In genomic region chr18:79664525-79665125, GRCh38 we compare ENCODE assay signal across 20 cellular contexts. TPM values are rescaled to one million over a fixed set of nuclear protein-coding genes. Genes with fewer than 3 reads are reported as not detected.
DNase-seq lines count a peak whose midpoint lies in the region; TF ChIP-seq lines count a peak whose summit lies in the region.
"Had no signal": no experiment of that assay in that cellular context is flagged by ENCODE, and none has a peak within 500 bp of the region (broad histone marks: within the 10 kb centered on the region; RNA-seq: fewer than 3 reads in every experiment).

No MANE protein-coding gene starts in this region.

- no peaks in the 10 kb centered on the region for H3K79me2 ChIP-seq in neural progenitor cell (ENCODE audit: low read depth)

- H3K4me3 ChIP-seq in MG63 (no peak overlapping the region), choroid plexus epithelial cell (ENCODE audit: low read depth, low read length) (no peak overlapping the region), neural progenitor cell (no peak overlapping the region), endodermal cell (ENCODE audit: low read length) (no peak overlapping the region)
- H3K4me3 ChIP-seq: BLaER1 treated with 17β-estradiol and CSF1 and Interleukin-3, amounts not matched to agents 10 nM and 100 nM; vagina had no signal

- peaks cover 12% of the 10 kb centered on the region for H3F3A ChIP-seq in neural progenitor cell (ENCODE audit: low read depth)

- H3K27me3 Mint-ChIP-seq in neural progenitor cell (ENCODE audit: insufficient read depth, low read depth) (no peaks in the 10 kb centered on the region), endodermal cell (ENCODE audit: insufficient read depth) (peaks cover 1% of the 10 kb centered on the region)

- 88 to 92% methylated on average over 3 of the region's 3 CpGs for WGBS in endodermal cell (ENCODE audit: insufficient coverage in 1 of 2, insufficient read length in 1 of 2), 2 experiments

- no peaks in the 10 kb centered on the region for H4K20me1 ChIP-seq in neural progenitor cell (ENCODE audit: low read depth)
- H4K20me1 ChIP-seq: BLaER1 treated with 17β-estradiol and CSF1 and Interleukin-3, amounts not matched to agents 10 nM and 100 nM had no signal

- no peak overlapping the region for H2AFZ ChIP-seq in neural progenitor cell (replicated peaks)

- no peak for TF ChIP-seq CTCF in choroid plexus epithelial cell (conservative IDR thresholded peaks at IDR 0.05; ENCODE audit: low read depth, low read length)
- TF ChIP-seq CTCF in neural progenitor cell (IDR thresholded peaks at IDR 0.05), result no peak
- TF ChIP-seq CTCF in endodermal cell (conservative IDR thresholded peaks at IDR 0.05), result no peak

- no peaks in the 10 kb centered on the region for H3K36me3 Mint-ChIP-seq in neural progenitor cell
- no peaks in the 10 kb centered on the region for H3K36me3 Mint-ChIP-seq in endodermal cell (ENCODE audit: low read depth)
- H3K36me3 Mint-ChIP-seq: naive thymus-derived CD4-positive, alpha-beta T cell had no signal

- H3K4me1 ChIP-seq in neural progenitor cell (peaks cover 19% of the 10 kb centered on the region), endodermal cell (ENCODE audit: control insufficient read depth, insufficient read depth, low read length) (no peaks in the 10 kb centered on the region)
- H3K4me1 ChIP-seq: BLaER1 treated with 17β-estradiol and CSF1 and Interleukin-3, amounts not matched to agents 10 nM and 100 nM; vagina had no signal

- H3K36me3 ChIP-seq in MG63 (no peaks in the 10 kb centered on the region), neural progenitor cell (no peaks in the 10 kb centered on the region), endodermal cell (ENCODE audit: control insufficient read depth, insufficient read depth, low read length) (no peaks in the 10 kb centered on the region)
- H3K36me3 ChIP-seq: BLaER1 treated with 17β-estradiol and CSF1 and Interleukin-3, amounts not matched to agents 10 nM and 100 nM; vagina had no signal

- H3K4me3 Mint-ChIP-seq in neural progenitor cell (no peak overlapping the region), endodermal cell (no peak overlapping the region)
- H3K4me3 Mint-ChIP-seq: dendritic cell treated with granulocyte-macrophage colony-stimulating factor and Interleukin-4, amounts not matched to agents 40 ng/mL and 50 ng/mL, for 4 days; H9; naive thymus-derived CD4-positive, alpha-beta T cell had no signal

- H3K27ac Mint-ChIP-seq in neural progenitor cell (no peak overlapping the region), endodermal cell (no peak overlapping the region)
- H3K27ac Mint-ChIP-seq: dendritic cell treated with granulocyte-macrophage colony-stimulating factor and Interleukin-4, amounts not matched to agents 40 ng/mL and 50 ng/mL, for 4 days; H9; naive thymus-derived CD4-positive, alpha-beta T cell had no signal

- peak; percentile 44 for DNase-seq in DMS79 (lab: John Stamatoyannopoulos, UW)
- peak; percentile 64 for DNase-seq in MG63
- peak; percentile 53 for DNase-seq in choroid plexus epithelial cell (ENCODE audit: low read depth)
- DNase-seq in left kidney (ENCODE audit: low read depth, low spot score), result peak; percentile 27
- DNase-seq in NCI-H345 (lab: John Stamatoyannopoulos, UW), result no peak
- DNase-seq in effector CD4-positive, alpha-beta T cell, result no peak
- no peak for DNase-seq in neural progenitor cell (ENCODE audit: low spot score)
- no peak for DNase-seq in endodermal cell
- DNase-seq: activated CD4-positive, alpha-beta T cell treated with anti-CD3 and anti-CD28 coated beads for 1 hour; DND-41; H9; naive thymus-derived CD4-positive, alpha-beta T cell; NCI-H446; OCI-M1; retina; stimulated activated CD4-positive, alpha-beta T cell treated with anti-CD3 and anti-CD28 coated beads, Interleukin-4, amount 100 ng/mL, for 1 hour; T-helper 1 cell had no signal

- H3K9ac ChIP-seq in neural progenitor cell, result no peak overlapping the region
- no peak overlapping the region for H3K9ac ChIP-seq in endodermal cell (ENCODE audit: extremely low read depth, low read length, poor library complexity, severe bottlenecking)
- H3K9ac ChIP-seq: BLaER1 treated with 17β-estradiol and CSF1 and Interleukin-3, amounts not matched to agents 10 nM and 100 nM had no signal

- no peaks in the 10 kb centered on the region for H3K9me3 Mint-ChIP-seq in neural progenitor cell
- peaks cover 4% of the 10 kb centered on the region for H3K9me3 Mint-ChIP-seq in endodermal cell
- H3K9me3 Mint-ChIP-seq: H9 had no signal

- H3K27me3 ChIP-seq in MG63 (no peaks in the 10 kb centered on the region), neural progenitor cell (peaks cover 10% of the 10 kb centered on the region), endodermal cell (ENCODE audit: control insufficient read depth, insufficient read depth, low read length, poor library complexity, severe bottlenecking) (no peaks in the 10 kb centered on the region)
- H3K27me3 ChIP-seq: BLaER1 treated with 17β-estradiol and CSF1 and Interleukin-3, amounts not matched to agents 10 nM and 100 nM; vagina had no signal

- no peak overlapping the region for H3K27ac ChIP-seq in neural progenitor cell
- no peak overlapping the region for H3K27ac ChIP-seq in endodermal cell (ENCODE audit: low read depth, low read length)
- H3K27ac ChIP-seq: BLaER1 treated with 17β-estradiol and CSF1 and Interleukin-3, amounts not matched to agents 10 nM and 100 nM; vagina had no signal

- H3K9me3 ChIP-seq in MG63 (no peaks in the 10 kb centered on the region), neural progenitor cell (ENCODE audit: low read depth) (no peaks in the 10 kb centered on the region), endodermal cell (ENCODE audit: control insufficient read depth, low read length) (no peaks in the 10 kb centered on the region)
- H3K9me3 ChIP-seq: vagina had no signal

- no peak overlapping the region for H3K4me2 ChIP-seq in neural progenitor cell
- H3K4me2 ChIP-seq: BLaER1 treated with 17β-estradiol and CSF1 and Interleukin-3, amounts not matched to agents 10 nM and 100 nM had no signal

- peaks cover 17% of the 10 kb centered on the region for H3K4me1 Mint-ChIP-seq in neural progenitor cell
- H3K4me1 Mint-ChIP-seq in endodermal cell, result no peaks in the 10 kb centered on the region
- H3K4me1 Mint-ChIP-seq: naive thymus-derived CD4-positive, alpha-beta T cell had no signal

RNA-seq across cellular contexts. Expression of gene CTDP1, which starts 15.0 kb away (rescaled TPM):
- total RNA-seq in MG63 (2014; rRNA removed; shearing (Covaris generic); ENCODE audit: low replicate concordance), result 28.9 and 30.1 TPM in 2 replicates
- total RNA-seq in neural progenitor cell (ENCODE audit: low replicate concordance) (11.8 and 25.9 TPM in 2 replicates), endodermal cell (10 to 100 TPM; 29.8 to 35.6 TPM)
- polyA plus RNA-seq in endodermal cell (2013, experiment 1 of 2), result 21.1 TPM
- 18.8 TPM for polyA plus RNA-seq in endodermal cell (2013, experiment 2 of 2)

Comparison
In these comparisons a context has a peak if more than half of its experiments do, and no peak if none do; other contexts are left out.
1. DNase-seq: peak in DMS79 (single experiment), MG63 (single experiment), choroid plexus epithelial cell (single experiment) and left kidney (single experiment); none in NCI-H345 (single experiment), effector CD4-positive, alpha-beta T cell (single experiment), neural progenitor cell (single experiment) and endodermal cell (single experiment).